Comparison of ENCODE assay signal across 21 cellular contexts in genomic region chr7:155219947-155220769, GRCh38.
DNase-seq lines count a peak whose midpoint lies in the region; ATAC-seq, FAIRE-seq and TF ChIP-seq lines count a peak whose summit lies in the region.
"Had no signal": no experiment of that assay in that cellular context is flagged by ENCODE, and none has a peak within 500 bp of the region (broad histone marks: within the 10 kb centered on the region; RNA-seq: fewer than 3 reads in every experiment).

No MANE protein-coding gene starts in this region.

- H4K20me1 ChIP-seq in HepG2 (ENCODE audit: insufficient read depth, low read length) = no peaks in the 10 kb centered on the region; the same call in 1 of the 2 replicates

- H3K4me1 ChIP-seq in liver (ENCODE audit: control insufficient read depth in 4 of 4, insufficient read depth in 4 of 4, low read length in 3 of 4) (peaks cover 28 to 56% (median 50%) of the 10 kb centered on the region in 4 donors), HepG2 (ENCODE audit: insufficient read depth, low read length) (no peaks in the 10 kb centered on the region), right lobe of liver (peaks cover 0 to 55% (median 20%) of the 10 kb centered on the region in 4 donors), BE2C (no peaks in the 10 kb centered on the region)
- H3K4me1 ChIP-seq: heart right ventricle had no signal

- no peak overlapping the region for H2AFZ ChIP-seq in HepG2 (ENCODE audit: low read length)

- TF ChIP-seq EP300 in HepG2 (IDR thresholded peaks at IDR 0.05; ENCODE audit: low read depth in 2 of 2, low read length in 2 of 2) (no peak), HepG2 (CRISPR knock-in tag; IDR thresholded peaks at IDR 0.05; ENCODE audit: borderline replicate concordance) (no peak)

- H3K4me3 Mint-ChIP-seq in type B pancreatic cell = no peak overlapping the region
- H3K4me3 Mint-ChIP-seq: activated CD8-positive, alpha-beta T cell treated with anti-CD3 and anti-CD28 coated beads for 36 hours; activated T-cell treated with anti-CD3 and anti-CD28 coated beads, Interleukin-2, amount 50 U/mL, for 72 hours had no signal

- H3K36me3 ChIP-seq in liver (ENCODE audit: control insufficient read depth in 4 of 4, insufficient read depth in 3 of 4, low read depth in 1 of 4, low read length in 3 of 4) (no peaks in the 10 kb centered on the region), HepG2 (replicated peaks in 1 of 2; ENCODE audit: control insufficient read depth in 1 of 2, insufficient read depth in 2 of 2, low read length in 2 of 2) (no peaks in the 10 kb centered on the region), right lobe of liver (no peaks in the 10 kb centered on the region), BE2C (no peaks in the 10 kb centered on the region)
- H3K36me3 ChIP-seq: esophagus squamous epithelium, heart right ventricle, thoracic aorta had no signal

- 70% methylated on average over 18 of the region's 18 CpGs for WGBS in liver
- 32% methylated on average over 5 of the region's 18 CpGs for WGBS in HepG2 (ENCODE audit: low lambda C conversion rate)
- WGBS in right lobe of liver (ENCODE audit: insufficient coverage, low coverage, low lambda C conversion rate, missing lambda C conversion rate) = 34% methylated on average over 3 of the region's 18 CpGs

- CTCF ChIA-PET in HepG2 (lab: Yijun Ruan, JAX; ENCODE audit: low intra/inter-chr PET ratio, low total read pairs) = no interaction called here

- H3K27me3 ChIP-seq in liver (ENCODE audit: control insufficient read depth in 4 of 4, insufficient read depth in 4 of 4, low read length in 3 of 4) (no peaks in the 10 kb centered on the region), HepG2 (ENCODE audit: control insufficient read depth in 1 of 2, insufficient read depth in 2 of 2, low read length in 2 of 2) (peaks cover 0 to 37% of the 10 kb centered on the region in 2 experiments; a peak in 3 of 5 replicates), right lobe of liver (no peaks in the 10 kb centered on the region), BE2C (no peaks in the 10 kb centered on the region)

- no peak for FAIRE-seq in HepG2 (lab: Jason Lieb, UNC)
- FAIRE-seq: G401.6, GM12878 had no signal

- ATAC-seq in HepG2 (no peak), right lobe of liver (peak; percentile 85 to 87 (median 86)), GM21526 (IDR thresholded peaks at IDR 0.05; ENCODE audit: low FRiP score, unreplicated experiment) (no peak), left colon (no peak)
- ATAC-seq: activated CD8-positive, alpha-beta T cell treated with anti-CD3 and anti-CD28 coated beads for 36 hours; activated T-cell treated with anti-CD3 and anti-CD28 coated beads, Interleukin-2, amount 50 U/mL, for 72 hours; GM12878 had no signal

- no TSS peak for BruUV-seq in HepG2 (replicated peaks; lab: Mats Ljungman, UMichigan)

- peak overlapping the region; percentile 55 for H3K27ac Mint-ChIP-seq in type B pancreatic cell
- H3K27ac Mint-ChIP-seq: activated CD8-positive, alpha-beta T cell treated with anti-CD3 and anti-CD28 coated beads for 36 hours; activated T-cell treated with anti-CD3 and anti-CD28 coated beads, Interleukin-2, amount 50 U/mL, for 72 hours had no signal

- intact Hi-C loops in HepG2 (cut with micrococcal nuclease; ENCODE audit: unreplicated experiment) = no loop called here
- intact Hi-C loops in right lobe of liver (cut with DNase I) = no loop called here
- intact Hi-C loops in left colon (cut with DNase I, micrococcal nuclease) = no loop called here

- no peak for DNase-seq in HepG2 (ENCODE audit: low spot score)
- DNase-seq in RPMI7951 (ENCODE audit: low read depth) = peak; percentile 67
- peak; percentile 82 to 89 (median 88) for DNase-seq in right lobe of liver
- DNase-seq in type B pancreatic cell (ENCODE audit: extremely low spot score, unreplicated experiment) = no peak
- DNase-seq in BE2C = no peak
- no peak for DNase-seq in left colon
- DNase-seq: activated CD8-positive, alpha-beta T cell treated with anti-CD3 and anti-CD28 coated beads for 36 hours; activated T-cell treated with anti-CD3 and anti-CD28 coated beads, Interleukin-2, amount 50 U/mL, for 72 hours; AML-193; esophagus squamous epithelium; heart right ventricle; KBM-7; NCI-H1092 treated with DMSO at 0.1 percent for 48 hours; NCI-H2171 treated with DMSO at 0.1 percent for 48 hours; T-helper 1 cell had no signal

- no peak overlapping the region for H3K4me3 ChIP-seq in liver (ENCODE audit: low read depth in 1 of 3, low read length in 3 of 3)
- no peak overlapping the region for H3K4me3 ChIP-seq in HepG2 (replicated peaks in 1 of 3; ENCODE audit: insufficient read depth in 1 of 3, low read depth in 2 of 3, low read length in 3 of 3)
- no peak overlapping the region for H3K4me3 ChIP-seq in right lobe of liver
- no peak overlapping the region for H3K4me3 ChIP-seq in BE2C (ENCODE audit: low read depth, low read length)
- H3K4me3 ChIP-seq: esophagus squamous epithelium, GM12878, heart right ventricle, thoracic aorta had no signal

- H3K36me3 Mint-ChIP-seq in type B pancreatic cell = no peaks in the 10 kb centered on the region

- H3K9ac ChIP-seq in liver (ENCODE audit: low read depth in 1 of 2, low read length in 2 of 2) (no peak overlapping the region), HepG2 (ENCODE audit: insufficient read depth, low read depth, low read length) (no peak overlapping the region)

- no peaks in the 10 kb centered on the region for H3K79me2 ChIP-seq in HepG2 (ENCODE audit: insufficient read depth, low read length)

- TF ChIP-seq POLR2A in HepG2 (IDR thresholded peaks at IDR 0.05; ENCODE audit: insufficient read depth in 1 of 2, low read depth in 2 of 2, low read length in 2 of 2) = no peak
- no peak for TF ChIP-seq POLR2A in right lobe of liver (IDR thresholded peaks at IDR 0.05)

- H3K27ac ChIP-seq in liver (ENCODE audit: low read depth in 1 of 2, low read length in 2 of 2) = peak overlapping the region; percentile 17 to 67
- no peak overlapping the region for H3K27ac ChIP-seq in HepG2 (ENCODE audit: extremely low read length, insufficient read depth, low read length)
- peak overlapping the region in 2 of 3 donors; percentile 76 to 87 for H3K27ac ChIP-seq in right lobe of liver
- H3K27ac ChIP-seq: esophagus squamous epithelium, heart right ventricle, thoracic aorta, VCaP had no signal

- H3K4me1 Mint-ChIP-seq in type B pancreatic cell (ENCODE audit: unreplicated experiment) = peaks cover 45% of the 10 kb centered on the region

- no peaks in the 10 kb centered on the region for H3K9me3 Mint-ChIP-seq in type B pancreatic cell
- H3K9me3 Mint-ChIP-seq: activated CD8-positive, alpha-beta T cell treated with anti-CD3 and anti-CD28 coated beads for 36 hours; activated T-cell treated with anti-CD3 and anti-CD28 coated beads, Interleukin-2, amount 50 U/mL, for 72 hours had no signal

- in situ Hi-C loops in HepG2 (cut with HindIII; ENCODE audit: extremely low pct_ligation_motif_present, low pct_unique_long_range_greater_than_20kb) = no loop called here

- H3K9me3 ChIP-seq in liver (ENCODE audit: control insufficient read depth in 4 of 4, low read length in 3 of 4) (no peaks in the 10 kb centered on the region), HepG2 (ENCODE audit: low read length) (no peaks in the 10 kb centered on the region), right lobe of liver (no peaks in the 10 kb centered on the region), BE2C (no peaks in the 10 kb centered on the region)
- H3K9me3 ChIP-seq: esophagus squamous epithelium, heart right ventricle, thoracic aorta had no signal

- no peak overlapping the region for H3K4me2 ChIP-seq in HepG2 (ENCODE audit: low read depth, low read length)

- H3K27me3 Mint-ChIP-seq in type B pancreatic cell = no peaks in the 10 kb centered on the region
- H3K27me3 Mint-ChIP-seq: activated CD8-positive, alpha-beta T cell treated with anti-CD3 and anti-CD28 coated beads for 36 hours had no signal

- TF ChIP-seq CTCF in liver (IDR thresholded peaks at IDR 0.05; ENCODE audit: low read depth, low read length, missing input control) (no peak), HepG2 (CRISPR knock-in tag; IDR thresholded peaks at IDR 0.05) (no peak), right lobe of liver (IDR thresholded peaks at IDR 0.05) (no peak), type B pancreatic cell (conservative IDR thresholded peaks at IDR 0.05) (no peak), BE2C (IDR thresholded peaks at IDR 0.05; ENCODE audit: low read depth, low read length) (no peak)

- TF ChIP-seq RAD21 in liver (IDR thresholded peaks at IDR 0.05) (peak in 1 of 2 donors; percentile 61), HepG2 (CRISPR knock-in tag; IDR thresholded peaks at IDR 0.05) (no peak)

- POLR2A ChIA-PET in HepG2 (lab: Yijun Ruan, JAX) = no interaction called here

TF ChIP-seq in liver, 16 proteins besides CTCF, POLR2A, EP300 and RAD21 (continues in another document):
- TF ChIP-seq EGR1 (IDR thresholded peaks at IDR 0.05; ENCODE audit: low read depth in 2 of 2) (no peak), JUND (IDR thresholded peaks at IDR 0.05) (peak in 1 of 2 donors; percentile 38)

TF ChIP-seq in HepG2, 621 proteins besides CTCF, POLR2A, EP300 and RAD21 (continues in another document):
- no peak for TF ChIP-seq ZBTB37 (CRISPR knock-in tag; IDR thresholded peaks at IDR 0.05)
- no peak for TF ChIP-seq MEF2D (CRISPR knock-in tag; IDR thresholded peaks at IDR 0.05)
- no peak for TF ChIP-seq DMTF1 (CRISPR knock-in tag; IDR thresholded peaks at IDR 0.05)

Comparison
In these comparisons a context has a peak if more than half of its experiments do, and no peak if none do; other contexts are left out.
1. ATAC-seq: peak in right lobe of liver (4 of 4); none in HepG2 (single experiment), GM21526 (single experiment) and left colon (single experiment).
2. DNase-seq: peak in RPMI7951 (single experiment) and right lobe of liver (3 of 3); none in HepG2 (single experiment), type B pancreatic cell (single experiment), BE2C (single experiment) and left colon (0 of 2).